ENCODE assay signal across 1 cellular context in the genomic region with DNA sequence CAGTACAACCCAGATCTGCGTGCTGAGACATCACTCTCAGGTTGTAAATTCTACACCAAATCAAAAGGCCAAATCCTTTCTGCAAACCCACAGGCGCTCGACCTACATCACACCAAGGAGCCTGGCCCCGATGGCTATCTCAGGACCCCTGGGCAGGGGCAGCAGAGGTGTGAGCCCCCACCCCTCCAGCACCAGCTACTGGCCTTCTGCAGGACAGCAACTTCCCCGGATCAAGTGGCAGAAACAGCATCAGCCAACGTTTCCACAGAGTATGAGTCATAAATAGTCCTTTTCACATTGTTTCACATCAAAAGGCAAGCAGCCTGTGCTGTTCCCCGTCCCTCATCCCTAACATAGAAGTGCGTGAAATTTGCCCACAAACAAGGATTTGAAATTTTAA.
TF ChIP-seq lines count a peak whose summit lies in the region.

No MANE protein-coding gene starts in this region.

TF ChIP-seq in SK-N-SH treated with all-trans-retinoic acid at 6 μM for 48 hours, 23 proteins besides CTCF, POLR2A, EP300 and RAD21 (continued from another document):
- TF ChIP-seq OSR1 (CRISPR knock-in tag; IDR thresholded peaks at IDR 0.05) (no peak), GLIS3 (CRISPR knock-in tag; IDR thresholded peaks at IDR 0.05) (no peak), ZNF565 (CRISPR knock-in tag; conservative IDR thresholded peaks at IDR 0.05; ENCODE audit: low read depth) (no peak), BACH2 (CRISPR knock-in tag; IDR thresholded peaks at IDR 0.05; ENCODE audit: borderline replicate concordance) (no peak), ZC3H10 (CRISPR knock-in tag; IDR thresholded peaks at IDR 0.05) (no peak), ARNTL (CRISPR knock-in tag; IDR thresholded peaks at IDR 0.05; ENCODE audit: borderline replicate concordance, low read depth) (no peak)
